Comparison of ENCODE assay signal across 22 cellular contexts in genomic region chr17:61202564-61202963, GRCh38.
DNase-seq lines count a peak whose midpoint lies in the region; TF ChIP-seq lines count a peak whose summit lies in the region.
"Had no signal": no experiment of that assay in that cellular context is flagged by ENCODE, and none has a peak within 500 bp of the region (broad histone marks: within the 10 kb centered on the region; RNA-seq: fewer than 3 reads in every experiment).

No MANE protein-coding gene starts in this region.

- peak overlapping the region; percentile 10; the same call in 1 of the 2 replicates for H3K27ac ChIP-seq in SJSA1
- peak overlapping the region; percentile 40 for H3K27ac ChIP-seq in osteoblast (ENCODE audit: low read depth, low read length)

- no peaks in the 10 kb centered on the region for H3K27me3 ChIP-seq in SJSA1 (replicated peaks)
- H3K27me3 ChIP-seq in osteoblast (ENCODE audit: insufficient read depth, low read length): no peaks in the 10 kb centered on the region
- H3K27me3 ChIP-seq in BE2C: no peaks in the 10 kb centered on the region
- H3K27me3 ChIP-seq: gastroesophageal sphincter had no signal

- H3K4me1 ChIP-seq in SJSA1 (replicated peaks) (peaks cover 60% of the 10 kb centered on the region), osteoblast (ENCODE audit: insufficient read depth, low read length) (peaks cover 21% of the 10 kb centered on the region), BE2C (peaks cover 25% of the 10 kb centered on the region)
- H3K4me1 ChIP-seq: HAP-1 had no signal

- no peak overlapping the region for H3K4me2 ChIP-seq in osteoblast (ENCODE audit: insufficient read depth, low read length)

- H3K36me3 ChIP-seq in SJSA1: no peaks in the 10 kb centered on the region
- H3K36me3 ChIP-seq in osteoblast (ENCODE audit: insufficient read depth, low read length): no peaks in the 10 kb centered on the region
- no peaks in the 10 kb centered on the region for H3K36me3 ChIP-seq in BE2C
- H3K36me3 ChIP-seq: gastroesophageal sphincter, HAP-1, thoracic aorta had no signal

- DNase-seq in Caki2 (ENCODE audit: low read depth): peak; percentile 38
- peak in 1 of 2 experiments; percentile 48 for DNase-seq in SJSA1 (ENCODE audit: low read depth in 1 of 2, low spot score in 2 of 2)
- DNase-seq in fibroblast of gingiva (ENCODE audit: low read depth): peak; percentile 44
- DNase-seq in osteoblast (ENCODE audit: insufficient read length, low spot score, missing footprints): no peak
- DNase-seq in activated CD8-positive, alpha-beta memory T cell treated with anti-CD3 and anti-CD28 coated beads, Interleukin-2, amount 50 U/mL, for 4 hours: no peak
- no peak for DNase-seq in BE2C
- no peak for DNase-seq in anterior cingulate cortex (lab: John Stamatoyannopoulos, UW)
- DNase-seq in NCI-H2171 treated with DMSO at 0.1 percent for 48 hours (lab: John Stamatoyannopoulos, UW): no peak
- DNase-seq: activated CD8-positive, alpha-beta T cell treated with anti-CD3 and anti-CD28 coated beads for 36 hours; activated naive CD4-positive, alpha-beta T cell treated with Interleukin-2 at 50 U/mL for 16 hours; amygdala; C1 segment of cervical spinal cord; NCI-H187 treated with DMSO at 0.1 percent for 48 hours; NCI-H2227 treated with DMSO at 0.1 percent for 48 hours; NCI-H748 treated with DMSO at 0.1 percent for 48 hours; Right ventricle myocardium superior; small intestine; stimulated activated CD4-positive, alpha-beta T cell treated with anti-CD3 and anti-CD28 coated beads, Interleukin-2, amount 100 ng/mL, for 48 hours; stimulated activated naive CD4-positive, alpha-beta T cell had no signal

- H3K4me3 ChIP-seq in SJSA1: no peak overlapping the region
- no peak overlapping the region for H3K4me3 ChIP-seq in osteoblast (ENCODE audit: insufficient read depth, low read length)
- H3K4me3 ChIP-seq in BE2C (ENCODE audit: low read depth, low read length): no peak overlapping the region
- H3K4me3 ChIP-seq: gastroesophageal sphincter, HAP-1, thoracic aorta had no signal

- H2AFZ ChIP-seq in osteoblast (ENCODE audit: low read length): no peak overlapping the region

- no peaks in the 10 kb centered on the region for H3K79me2 ChIP-seq in osteoblast (ENCODE audit: insufficient read depth, low read length)

- no peaks in the 10 kb centered on the region for H3K9me3 ChIP-seq in SJSA1 (replicated peaks)
- H3K9me3 ChIP-seq in osteoblast (ENCODE audit: low read depth, low read length): no peaks in the 10 kb centered on the region
- H3K9me3 ChIP-seq in BE2C: peaks cover 2% of the 10 kb centered on the region; the same call in 1 of the 2 replicates
- H3K9me3 ChIP-seq: gastroesophageal sphincter, HAP-1, thoracic aorta had no signal

- no peak for TF ChIP-seq CTCF in osteoblast (IDR thresholded peaks at IDR 0.05; ENCODE audit: extremely low read depth, low read depth, low read length)
- no peak for TF ChIP-seq CTCF in BE2C (IDR thresholded peaks at IDR 0.05; ENCODE audit: low read depth, low read length)

- H4K20me1 ChIP-seq in osteoblast (ENCODE audit: insufficient read depth, low read length): no peaks in the 10 kb centered on the region

- in situ Hi-C loops in Caki2 (cut with HindIII; ENCODE audit: low pct_unique_long_range_greater_than_20kb, low sequenced_read_pairs): no loop called here

Comparison
In these comparisons a context has a peak if more than half of its experiments do, and no peak if none do; other contexts are left out.
1. DNase-seq: peak in Caki2 (single experiment) and fibroblast of gingiva (single experiment); none in osteoblast (single experiment), activated CD8-positive, alpha-beta memory T cell treated with anti-CD3 and anti-CD28 coated beads, Interleukin-2, amount 50 U/mL, for 4 hours (single experiment), BE2C (single experiment), anterior cingulate cortex (0 of 58) and NCI-H2171 treated with DMSO at 0.1 percent for 48 hours (single experiment).